In the genomic region with DNA sequence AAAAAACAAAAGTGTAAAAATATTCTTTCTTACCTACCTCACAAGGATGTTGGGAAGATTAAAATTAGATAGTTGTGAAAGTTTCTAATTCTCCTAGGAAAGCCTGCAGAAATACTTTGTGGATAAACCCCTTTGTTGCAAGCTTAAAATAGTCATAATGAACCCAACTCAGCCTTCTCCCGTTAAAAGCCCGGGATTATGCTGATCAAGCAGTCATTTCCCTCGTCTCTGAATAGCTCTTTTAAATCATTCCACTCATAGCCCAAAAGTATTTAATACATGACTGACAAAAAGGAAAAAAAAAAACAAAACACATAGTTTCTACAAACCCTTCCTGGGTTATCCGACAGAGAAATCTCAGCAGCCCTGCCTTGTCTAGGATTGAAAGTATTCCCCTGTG, we compare ENCODE assay signal across 26 cellular contexts. TPM values are rescaled to one million over a fixed set of nuclear protein-coding genes. Genes with fewer than 3 reads are reported as not detected.
"Had no signal": no experiment of that assay in that cellular context is flagged by ENCODE, and none has a peak within 500 bp of the region (broad histone marks: within the 10 kb centered on the region; RNA-seq: fewer than 3 reads in every experiment).

No MANE protein-coding gene starts in this region.

- H3K9me3 ChIP-seq: MG63, SJSA1, SK-N-SH had no signal

- H3K27ac ChIP-seq: SJSA1 had no signal

- H3K9ac ChIP-seq: SK-N-SH had no signal

- H3K4me3 ChIP-seq: MG63, SJSA1 had no signal

- DNase-seq: IMR-90, Karpas-422, KG1, MG63, NCI-H1092, NCI-H1105 treated with DMSO at 0.1 percent for 48 hours, NCI-H1417 treated with DMSO at 0.1 percent for 48 hours, NCI-H146, NCI-H1694 treated with DMSO at 0.1 percent for 48 hours, NCI-H1930, NCI-H2081, NCI-H2107, NCI-H2227 treated with DMSO at 0.1 percent for 48 hours, NCI-H446, NCI-H510A, NCI-H524 treated with DMSO at 0.1 percent for 48 hours, NCI-H69, NCI-H774, Right ventricle myocardium superior, RPMI8226, SIG-M5, SK-N-SH, SW 1271 had no signal

- H3K4me2 ChIP-seq: SK-N-SH had no signal

- ATAC-seq: HepG2 had no signal

- H3K36me3 ChIP-seq: MG63, SJSA1 had no signal

- H3K27me3 ChIP-seq: SJSA1 had no signal

RNA-seq across cellular contexts. Expression of a gene that starts 10.9 kb away (rescaled TPM):
- total RNA-seq: HepG2, HT1080, IMR-90 had no signal
- polyA plus RNA-seq: HepG2, IMR-90, SK-N-SH had no signal
